In genomic region chr9:124286292-124286931, GRCh38 we compare ENCODE assay signal across 8 cellular contexts. TPM values are rescaled to one million over a fixed set of nuclear protein-coding genes. Genes with fewer than 3 reads are reported as not detected.
DNase-seq lines count a peak whose midpoint lies in the region; ATAC-seq and TF ChIP-seq lines count a peak whose summit lies in the region.

No MANE protein-coding gene starts in this region.

- in situ Hi-C loops in HAP-1 (cut with MboI; ENCODE audit: low sequenced_read_pairs) = no loop called here

- peaks cover 59 to 92% of the 10 kb centered on the region in 2 donors for H3K4me1 ChIP-seq in left lung
- no peaks in the 10 kb centered on the region for H3K4me1 ChIP-seq in HAP-1

- H3K27me3 ChIP-seq in CD4-positive, alpha-beta T cell (ENCODE audit: control insufficient read depth, insufficient read depth, low read length) = no peaks in the 10 kb centered on the region
- H3K27me3 ChIP-seq in left lung = no peaks in the 10 kb centered on the region
- H3K27me3 ChIP-seq in HAP-1 (ENCODE audit: low read depth) = no peaks in the 10 kb centered on the region

- no peak overlapping the region for H3K27ac ChIP-seq in CD4-positive, alpha-beta T cell (ENCODE audit: low read depth, low read length)
- peak overlapping the region; percentile 90 to 91 for H3K27ac ChIP-seq in left lung

- no peak for TF ChIP-seq CTCF in CD4-positive, alpha-beta T cell (IDR thresholded peaks at IDR 0.05)
- no peak for TF ChIP-seq CTCF in left lung (IDR thresholded peaks at IDR 0.05)

- H3K4me1 Mint-ChIP-seq in CD4-positive, alpha-beta T cell (ENCODE audit: low read depth) = peaks cover 10% of the 10 kb centered on the region

- CTCF ChIA-PET in CD4-positive, alpha-beta T cell (lab: Charles Lee) = no interaction called here

- peak overlapping the region; percentile 58 for H3K27ac Mint-ChIP-seq in CD4-positive, alpha-beta T cell

- H3K36me3 ChIP-seq in left lung (peaks cover 0 to 25% of the 10 kb centered on the region in 2 donors), HAP-1 (replicated peaks) (no peaks in the 10 kb centered on the region; the same call in 1 of the 2 replicates)

- peaks cover 4% of the 10 kb centered on the region for H3K27me3 Mint-ChIP-seq in CD4-positive, alpha-beta T cell

- intact Hi-C loops in CD4-positive, alpha-beta T cell (cut with DNase I, micrococcal nuclease) = no loop called here
- intact Hi-C loops in left lung (cut with DNase I) = no loop called here

- H3K36me3 Mint-ChIP-seq in CD4-positive, alpha-beta T cell (ENCODE audit: low read depth) = no peaks in the 10 kb centered on the region

- peak; percentile 57 for ATAC-seq in CD4-positive, alpha-beta T cell (ENCODE audit: poor library complexity)
- ATAC-seq in GM19452 (IDR thresholded peaks at IDR 0.05; ENCODE audit: unreplicated experiment) = peak; percentile 49
- ATAC-seq in left lung = peak; percentile 49

- no peaks in the 10 kb centered on the region for H3K9me3 Mint-ChIP-seq in CD4-positive, alpha-beta T cell

- no peak for DNase-seq in CD4-positive, alpha-beta T cell
- DNase-seq in HUDEP-2 (lab: John Stamatoyannopoulos, UW; ENCODE audit: unreplicated experiment in 76 of 76) (peak in 46 of 76 experiments; percentile 5 to 58 (median 27)), left lung (peak in 1 of 2 donors; percentile 73), NCI-H82 (lab: John Stamatoyannopoulos, UW) (no peak), HAP-1 (ENCODE audit: low spot score in 2 of 2) (no peak)
- DNase-seq in activated T-helper 9 cell treated with anti-CD3 and anti-CD28 coated beads, Interleukin-2, amount 50 U/mL, for 16 hours (ENCODE audit: low read depth) = peak; percentile 36
- peak; percentile 56 for DNase-seq in stimulated activated CD8-positive, alpha-beta memory T cell treated with anti-CD3 and anti-CD28 coated beads, Interleukin-4, amount 100 ng/mL, for 24 hours (ENCODE audit: low read depth)

- peak overlapping the region in 1 of 2 donors; percentile 9 for H3K4me3 ChIP-seq in left lung
- H3K4me3 ChIP-seq in HAP-1 = no peak overlapping the region

- no peaks in the 10 kb centered on the region for H3K9me3 ChIP-seq in CD4-positive, alpha-beta T cell (ENCODE audit: control insufficient read depth, low read length)
- H3K9me3 ChIP-seq in left lung (no peaks in the 10 kb centered on the region), HAP-1 (no peaks in the 10 kb centered on the region)

- POLR2A ChIA-PET in CD4-positive, alpha-beta T cell (lab: Charles Lee) = interaction anchor here (0.8 kb wide), 1 partner anchor 128 kb away, joined by 3 read pairs; no protein-coding TSS in a partner anchor

- H3K4me3 Mint-ChIP-seq in CD4-positive, alpha-beta T cell = no peak overlapping the region

RNA-seq across cellular contexts. Expression of gene NEK6, which starts 28.7 kb away (rescaled TPM):
- total RNA-seq in CD4-positive, alpha-beta T cell = 1 to 10 TPM in 1 of 2 experiments, under 1 TPM in 1; 0.89 to 1.7 TPM
- total RNA-seq in left lung = 100 to 1,000 TPM; 104 to 132 TPM

Comparison
In these comparisons a context has a peak if more than half of its experiments do, and no peak if none do; other contexts are left out.
1. DNase-seq: peak in HUDEP-2 (46 of 76), activated T-helper 9 cell treated with anti-CD3 and anti-CD28 coated beads, Interleukin-2, amount 50 U/mL, for 16 hours (single experiment) and stimulated activated CD8-positive, alpha-beta memory T cell treated with anti-CD3 and anti-CD28 coated beads, Interleukin-4, amount 100 ng/mL, for 24 hours (single experiment); none in CD4-positive, alpha-beta T cell (0 of 10), NCI-H82 (single experiment) and HAP-1 (0 of 2).
2. RNA of gene NEK6, which starts 28.7 kb away (total RNA-seq): 104 to 132 TPM in left lung; 0.89 to 1.7 TPM in CD4-positive, alpha-beta T cell; every median in the first group is over 10 times any median in the second.
3. Peak in every context shown above with its lines, with median percentiles within 50 percentile points of each other: ATAC-seq.